In genomic region chr10:30182191-30183075, GRCh38 we compare ENCODE assay signal across 1 cellular context.
TF ChIP-seq lines count a peak whose summit lies in the region.

No MANE protein-coding gene starts in this region.

TF ChIP-seq in A549, 52 proteins besides CTCF, POLR2A, EP300 and RAD21 (continued from another document):
- TF ChIP-seq, protein P1, sequence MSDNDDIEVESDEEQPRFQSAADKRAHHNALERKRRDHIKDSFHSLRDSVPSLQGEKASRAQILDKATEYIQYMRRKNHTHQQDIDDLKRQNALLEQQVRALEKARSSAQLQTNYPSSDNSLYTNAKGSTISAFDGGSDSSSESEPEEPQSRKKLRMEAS (IDR thresholded peaks at IDR 0.05) = peak; percentile 37
- TF ChIP-seq JUNB (IDR thresholded peaks at IDR 0.05) = 0 out of 2 replicates have a peak, but pooled peaks have one; percentile 11
- no peak for TF ChIP-seq HOXB5 (CRISPR knock-in tag; IDR thresholded peaks at IDR 0.05)
